In genomic region chr16:1416521-1416941, GRCh38 we compare ENCODE assay signal across 15 cellular contexts. TPM values are rescaled to one million over a fixed set of nuclear protein-coding genes. Genes with fewer than 3 reads are reported as not detected.
DNase-seq lines count a peak whose midpoint lies in the region; ATAC-seq, FAIRE-seq and TF ChIP-seq lines count a peak whose summit lies in the region.
"Had no signal": no experiment of that assay in that cellular context is flagged by ENCODE, and none has a peak within 500 bp of the region (broad histone marks: within the 10 kb centered on the region; RNA-seq: fewer than 3 reads in every experiment).

No MANE protein-coding gene starts in this region.

- peaks cover 5% of the 10 kb centered on the region for H3K36me3 Mint-ChIP-seq in stimulated activated naive CD8-positive, alpha-beta T cell treated with anti-CD3 and anti-CD28 coated beads, Interleukin-15, Interleukin-2, amounts not matched to agents 100 ng/mL and 50 ng/mL, for 24 hours (ENCODE audit: low read depth)
- H3K36me3 Mint-ChIP-seq in T-cell: no peaks in the 10 kb centered on the region
- H3K36me3 Mint-ChIP-seq in memory B cell: peaks cover 2% of the 10 kb centered on the region

- H3K9me3 Mint-ChIP-seq in stimulated activated naive CD8-positive, alpha-beta T cell treated with anti-CD3 and anti-CD28 coated beads, Interleukin-15, Interleukin-2, amounts not matched to agents 100 ng/mL and 50 ng/mL, for 24 hours: no peaks in the 10 kb centered on the region
- no peaks in the 10 kb centered on the region for H3K9me3 Mint-ChIP-seq in stimulated activated naive CD8-positive, alpha-beta T cell treated with anti-CD3 and anti-CD28 coated beads, Interleukin-15, amount 100 ng/mL, for 72 hours
- H3K9me3 Mint-ChIP-seq in T-cell (no peaks in the 10 kb centered on the region), memory B cell (no peaks in the 10 kb centered on the region)

- CTCF ChIA-PET in T-cell (lab: Charles Lee): no interaction called here

- H3K27ac Mint-ChIP-seq in stimulated activated naive CD8-positive, alpha-beta T cell treated with anti-CD3 and anti-CD28 coated beads, Interleukin-15, Interleukin-2, amounts not matched to agents 100 ng/mL and 50 ng/mL, for 24 hours: peak overlapping the region; percentile 16
- no peak overlapping the region for H3K27ac Mint-ChIP-seq in stimulated activated naive CD8-positive, alpha-beta T cell treated with anti-CD3 and anti-CD28 coated beads, Interleukin-15, amount 100 ng/mL, for 72 hours
- H3K27ac Mint-ChIP-seq in T-cell (peak overlapping the region; percentile 46 to 69), memory B cell (peak overlapping the region; percentile 53)

- peaks cover 44% of the 10 kb centered on the region for H3K4me1 Mint-ChIP-seq in stimulated activated naive CD8-positive, alpha-beta T cell treated with anti-CD3 and anti-CD28 coated beads, Interleukin-15, Interleukin-2, amounts not matched to agents 100 ng/mL and 50 ng/mL, for 24 hours (ENCODE audit: low read depth)
- H3K4me1 Mint-ChIP-seq in stimulated activated naive CD8-positive, alpha-beta T cell treated with anti-CD3 and anti-CD28 coated beads, Interleukin-15, amount 100 ng/mL, for 72 hours: peaks cover 54% of the 10 kb centered on the region
- H3K4me1 Mint-ChIP-seq in T-cell (peaks cover 24 to 37% (median 33%) of the 10 kb centered on the region in 3 donors), memory B cell (peaks cover 14% of the 10 kb centered on the region)

- no peak for DNase-seq in stimulated activated naive CD8-positive, alpha-beta T cell treated with anti-CD3 and anti-CD28 coated beads, Interleukin-15, amount 100 ng/mL, for 72 hours
- DNase-seq in T-cell (no peak), memory B cell (ENCODE audit: low spot score in 2 of 2) (no peak), SIG-M5 treated with dmso at 0.1 percent for 504 hours (lab: John Stamatoyannopoulos, UW; ENCODE audit: unreplicated experiment) (no peak), DMS 273 treated with DMSO at 0.1 percent for 48 hours (lab: John Stamatoyannopoulos, UW) (no peak), GM12891 (ENCODE audit: insufficient read length, low spot score) (no peak)
- DNase-seq: BE2C; NCI-H1092 treated with DMSO at 0.1 percent for 48 hours; stimulated activated CD4-positive, alpha-beta T cell treated with anti-CD3 and anti-CD28 coated beads, Interleukin-15, amount 100 ng/mL, for 24 hours had no signal

- ATAC-seq in stimulated activated naive CD8-positive, alpha-beta T cell treated with anti-CD3 and anti-CD28 coated beads, Interleukin-15, amount 100 ng/mL, for 72 hours: no peak
- ATAC-seq in T-cell (replicated peaks in 1 of 4) (no peak), memory B cell (ENCODE audit: low read depth) (no peak), HG03439 (IDR thresholded peaks at IDR 0.05; ENCODE audit: unreplicated experiment) (no peak)

- POLR2A ChIA-PET in T-cell (lab: Charles Lee): no interaction called here

- no peak for TF ChIP-seq POLR2A in GM12891 (IDR thresholded peaks at IDR 0.05; ENCODE audit: low read depth, low read length)

- H3K4me3 Mint-ChIP-seq in stimulated activated naive CD8-positive, alpha-beta T cell treated with anti-CD3 and anti-CD28 coated beads, Interleukin-15, Interleukin-2, amounts not matched to agents 100 ng/mL and 50 ng/mL, for 24 hours: no peak overlapping the region
- no peak overlapping the region for H3K4me3 Mint-ChIP-seq in stimulated activated naive CD8-positive, alpha-beta T cell treated with anti-CD3 and anti-CD28 coated beads, Interleukin-15, amount 100 ng/mL, for 72 hours
- H3K4me3 Mint-ChIP-seq in T-cell (no peak overlapping the region), memory B cell (no peak overlapping the region)

- no peaks in the 10 kb centered on the region for H3K27me3 Mint-ChIP-seq in stimulated activated naive CD8-positive, alpha-beta T cell treated with anti-CD3 and anti-CD28 coated beads, Interleukin-15, Interleukin-2, amounts not matched to agents 100 ng/mL and 50 ng/mL, for 24 hours
- H3K27me3 Mint-ChIP-seq in stimulated activated naive CD8-positive, alpha-beta T cell treated with anti-CD3 and anti-CD28 coated beads, Interleukin-15, amount 100 ng/mL, for 72 hours: no peaks in the 10 kb centered on the region
- no peaks in the 10 kb centered on the region for H3K27me3 Mint-ChIP-seq in T-cell
- H3K27me3 Mint-ChIP-seq in memory B cell: no peaks in the 10 kb centered on the region

- no peak for FAIRE-seq in GM12891 (lab: Jason Lieb, UNC)

TF ChIP-seq in GM12891, 5 proteins besides CTCF, POLR2A, EP300 and RAD21:
- no peak for TF ChIP-seq PAX5 (IDR thresholded peaks at IDR 0.05; ENCODE audit: insufficient read depth, low read length, severe bottlenecking)
- TF ChIP-seq SPI1 (IDR thresholded peaks at IDR 0.05; ENCODE audit: low read depth, low read length): no peak
- TF ChIP-seq POU2F2 (IDR thresholded peaks at IDR 0.05; ENCODE audit: low read depth, low read length): no peak
- TF ChIP-seq TAF1 (IDR thresholded peaks at IDR 0.05; ENCODE audit: low read depth, low read length): no peak
- no peak for TF ChIP-seq POLR2AphosphoS5 (IDR thresholded peaks at IDR 0.05; ENCODE audit: low read depth, low read length)

RNA-seq across cellular contexts. Expression of gene UNKL, which starts 2.0 kb away (rescaled TPM):
- 100 to 1,000 TPM in 3 of 5 donors, 10 to 100 TPM in 2; 85.3 to 131 (median 113) TPM for total RNA-seq in T-cell
- polyA plus RNA-seq in GM12891 (2012; ENCODE audit: low read depth, missing spikeins): 6.0 TPM

RNA-seq across cellular contexts. Expression of gene UQCC4, which starts 4.0 kb away (rescaled TPM):
- total RNA-seq in T-cell: 10 to 100 TPM in 3 of 5 donors, 1 to 10 TPM in 2; 8.4 to 12.9 (median 10.8) TPM
- polyA plus RNA-seq in GM12891 (2012; ENCODE audit: low read depth, missing spikeins): 19.3 TPM

RNA-seq across cellular contexts. Expression of gene PERCC1, which starts 14.3 kb away (rescaled TPM):
- 1 to 10 TPM in 2 of 5 donors, under 1 TPM in 3; 0.36 to 1.6 (median 0.90) TPM for total RNA-seq in T-cell
- polyA plus RNA-seq in GM12891 (2012; ENCODE audit: low read depth, missing spikeins): not detected
- total RNA-seq: epithelial cell of proximal tubule, HT1080, lung microvascular endothelial cell, NCI-H460 had no signal

RNA-seq across cellular contexts. Expression of gene CCDC154, which starts 27.8 kb away (rescaled TPM):
- 1 to 10 TPM; 2.5 to 9.3 (median 6.5) TPM for total RNA-seq in T-cell
- 0.60 TPM for polyA plus RNA-seq in GM12891 (2012; ENCODE audit: low read depth, missing spikeins)
- total RNA-seq: epithelial cell of proximal tubule had no signal

RNA-seq across cellular contexts. Expression of gene CLCN7, which starts 58.3 kb away (rescaled TPM):
- total RNA-seq in T-cell: 100 to 1,000 TPM in 3 of 5 donors, 10 to 100 TPM in 2; 77.1 to 141 (median 114) TPM
- polyA plus RNA-seq in GM12891 (2012; ENCODE audit: low read depth, missing spikeins): 26.4 TPM

Comparison
In these comparisons a context has a peak if more than half of its experiments do, and no peak if none do; other contexts are left out.
1. H3K27ac Mint-ChIP-seq: peak in stimulated activated naive CD8-positive, alpha-beta T cell treated with anti-CD3 and anti-CD28 coated beads, Interleukin-15, Interleukin-2, amounts not matched to agents 100 ng/mL and 50 ng/mL, for 24 hours (single experiment), T-cell (2 of 2) and memory B cell (single experiment); none in stimulated activated naive CD8-positive, alpha-beta T cell treated with anti-CD3 and anti-CD28 coated beads, Interleukin-15, amount 100 ng/mL, for 72 hours (0 of 2).